1 cellular context compared by ENCODE assay signal in genomic region chr5:179322071-179323025, GRCh38.
TF ChIP-seq lines count a peak whose summit lies in the region.

No MANE protein-coding gene starts in this region.

TF ChIP-seq in IMR-90, 13 proteins besides CTCF, POLR2A, EP300 and RAD21:
- TF ChIP-seq CEBPB (IDR thresholded peaks at IDR 0.05; ENCODE audit: low read depth, low read length) (0 out of 2 replicates have a peak, but pooled peaks have one; percentile 6), MXI1 (IDR thresholded peaks at IDR 0.05; ENCODE audit: borderline replicate concordance, low read depth, low read length) (no peak), BHLHE40 (IDR thresholded peaks at IDR 0.05; ENCODE audit: low read depth, low read length) (no peak)
